In genomic region chr4:88674565-88674964, GRCh38 we compare ENCODE assay signal across 28 cellular contexts. TPM values are rescaled to one million over a fixed set of nuclear protein-coding genes. Genes with fewer than 3 reads are reported as not detected.
A peak's percentile ranks its signal among the peaks of the same experiment; 100 is the strongest.
DNase-seq lines count a peak whose midpoint lies in the region; ATAC-seq and TF ChIP-seq lines count a peak whose summit lies in the region.
"Had no signal": no experiment of that assay in that cellular context is flagged by ENCODE, and none has a peak within 500 bp of the region (broad histone marks: within the 10 kb centered on the region; RNA-seq: fewer than 3 reads in every experiment).

No MANE protein-coding gene starts in this region.

- no peaks in the 10 kb centered on the region for H3K27me3 Mint-ChIP-seq in CD4-positive, alpha-beta memory T cell
- H3K27me3 Mint-ChIP-seq: activated naive CD4-positive, alpha-beta T cell treated with anti-CD3 and anti-CD28 coated beads, Interleukin-2, amount 10 ng/mL, durations not matched to agents 7 days and 5 days had no signal

- TF ChIP-seq RAD21 in SK-N-SH (IDR thresholded peaks at IDR 0.05; ENCODE audit: low read length), result no peak

- no peaks in the 10 kb centered on the region for H4K20me1 ChIP-seq in SK-N-SH (ENCODE audit: insufficient read depth)

- POLR2A ChIA-PET in CD4-positive, alpha-beta memory T cell (lab: Charles Lee; ENCODE audit: partially characterized antibody), result no interaction called here
- POLR2A ChIA-PET in SK-N-SH (lab: Yijun Ruan, JAX), result no interaction called here

- no peak overlapping the region for H2AFZ ChIP-seq in SK-N-SH (ENCODE audit: low read depth)
- H2AFZ ChIP-seq: parathyroid adenoma had no signal

- H3K4me1 ChIP-seq in CD4-positive, alpha-beta memory T cell (ENCODE audit: insufficient read depth, low read length), result no peaks in the 10 kb centered on the region
- H3K4me1 ChIP-seq in SK-N-SH (ENCODE audit: control insufficient read depth in 1 of 2, insufficient read depth in 2 of 2, low read depth in 1 of 2, low read length in 1 of 2), result no peaks in the 10 kb centered on the region; a peak in 2 of 4 replicates
- H3K4me1 ChIP-seq: heart right ventricle, lower lobe of right lung, parathyroid adenoma had no signal

- intact Hi-C loops in CD4-positive, alpha-beta memory T cell (cut with micrococcal nuclease), result loop anchor here (10.0 kb wide), 1 partner anchor 460 kb away; no protein-coding TSS in a partner anchor

- TF ChIP-seq CTCF in SK-N-SH (IDR thresholded peaks at IDR 0.05), result no peak

- CTCF ChIA-PET in CD4-positive, alpha-beta memory T cell (lab: Charles Lee; ENCODE audit: partially characterized antibody), result no interaction called here
- CTCF ChIA-PET in SK-N-SH (lab: Yijun Ruan, JAX), result interaction anchor here (1.6 to 2.1 kb wide), 2 partner anchors 11 to 147 kb away, joined by 4 to 16 read pairs; no protein-coding TSS in a partner anchor

- H3K27ac Mint-ChIP-seq in CD4-positive, alpha-beta memory T cell, result peak overlapping the region in 4 of 7 donors; percentile 8 to 73 (median 14)
- H3K27ac Mint-ChIP-seq: activated naive CD4-positive, alpha-beta T cell treated with anti-CD3 and anti-CD28 coated beads, Interleukin-2, amount 10 ng/mL, durations not matched to agents 7 days and 5 days; nephron progenitor cell; T-helper 2 cell treated with Interferon-gamma antibody and Interleukin-4, amounts not matched to agents 5 μg/mL and 100 μg/mL, for 36 hours had no signal

- H3K27me3 ChIP-seq in CD4-positive, alpha-beta memory T cell (ENCODE audit: insufficient read depth, low read length), result no peaks in the 10 kb centered on the region
- no peaks in the 10 kb centered on the region for H3K27me3 ChIP-seq in SK-N-SH (ENCODE audit: insufficient read depth)
- H3K27me3 ChIP-seq: heart right ventricle had no signal

- no peak overlapping the region for H3K9ac ChIP-seq in SK-N-SH
- H3K9ac ChIP-seq: parathyroid adenoma had no signal

- H3K9me3 Mint-ChIP-seq in CD4-positive, alpha-beta memory T cell, result no peaks in the 10 kb centered on the region
- H3K9me3 Mint-ChIP-seq: activated naive CD4-positive, alpha-beta T cell treated with anti-CD3 and anti-CD28 coated beads, Interleukin-2, amount 10 ng/mL, durations not matched to agents 7 days and 5 days; nephron progenitor cell; T-helper 2 cell treated with Interferon-gamma antibody and Interleukin-4, amounts not matched to agents 5 μg/mL and 100 μg/mL, for 36 hours had no signal

- peaks cover 26% of the 10 kb centered on the region for H3K36me3 ChIP-seq in CD4-positive, alpha-beta memory T cell (ENCODE audit: insufficient read depth, low read length)
- peaks cover 0 to 27% of the 10 kb centered on the region in 2 experiments for H3K36me3 ChIP-seq in SK-N-SH (replicated peaks in 1 of 2; ENCODE audit: control insufficient read depth in 1 of 2, insufficient read depth in 2 of 2, low read length in 1 of 2)

- no peak overlapping the region for H3K4me3 Mint-ChIP-seq in CD4-positive, alpha-beta memory T cell
- H3K4me3 Mint-ChIP-seq: activated naive CD4-positive, alpha-beta T cell treated with anti-CD3 and anti-CD28 coated beads, Interleukin-2, amount 10 ng/mL, durations not matched to agents 7 days and 5 days; nephron progenitor cell; T-helper 2 cell treated with Interferon-gamma antibody and Interleukin-4, amounts not matched to agents 5 μg/mL and 100 μg/mL, for 36 hours had no signal

- H3F3A ChIP-seq in SK-N-SH (replicated peaks; ENCODE audit: insufficient read depth), result peaks cover 5% of the 10 kb centered on the region

- no peaks in the 10 kb centered on the region for H3K9me3 ChIP-seq in CD4-positive, alpha-beta memory T cell (ENCODE audit: control insufficient read depth in 1 of 2, low read length in 2 of 2)
- H3K9me3 ChIP-seq in SK-N-SH, result no peaks in the 10 kb centered on the region
- H3K9me3 ChIP-seq: heart right ventricle, lower lobe of right lung had no signal

- H3K79me2 ChIP-seq in SK-N-SH (ENCODE audit: insufficient read depth), result no peaks in the 10 kb centered on the region
- H3K79me2 ChIP-seq: parathyroid adenoma had no signal

- peaks cover 56 to 72% of the 10 kb centered on the region in 2 donors for H3K36me3 Mint-ChIP-seq in CD4-positive, alpha-beta memory T cell

- no peak overlapping the region for H3K27ac ChIP-seq in CD4-positive, alpha-beta memory T cell (ENCODE audit: low read depth, low read length)
- H3K27ac ChIP-seq in SK-N-SH (ENCODE audit: low read depth in 2 of 2, low read length in 1 of 2), result peak overlapping the region in 1 of 2 experiments; percentile 41; a peak in 2 of 4 replicates
- H3K27ac ChIP-seq: heart right ventricle, lower lobe of right lung, parathyroid adenoma had no signal

- peaks cover 0 to 5% (median 4%) of the 10 kb centered on the region in 4 donors for H3K4me1 Mint-ChIP-seq in CD4-positive, alpha-beta memory T cell
- H3K4me1 Mint-ChIP-seq: nephron progenitor cell had no signal

- no peak overlapping the region for H3K4me2 ChIP-seq in SK-N-SH

- H3K4me3 ChIP-seq in CD4-positive, alpha-beta memory T cell (ENCODE audit: low read length in 2 of 2), result no peak overlapping the region
- no peak overlapping the region for H3K4me3 ChIP-seq in SK-N-SH (ENCODE audit: low read depth in 2 of 2, low read length in 1 of 2)
- H3K4me3 ChIP-seq: heart right ventricle, K562, lower lobe of right lung had no signal

- TF ChIP-seq EP300 in SK-N-SH (IDR thresholded peaks at IDR 0.05; ENCODE audit: borderline replicate concordance in 1 of 2, low read depth in 1 of 2, low read length in 1 of 2), result peak in 1 of 2 experiments; percentile 14; a peak in 1 of 4 replicates

- no peaks in the 10 kb centered on the region for H3K9me2 ChIP-seq in SK-N-SH

- no peak for DNase-seq in CD4-positive, alpha-beta memory T cell
- DNase-seq in EH (ENCODE audit: low read depth) (peak; percentile 35), SK-N-SH (no peak), fibroblast of peridontal ligament (ENCODE audit: extremely low read depth) (peak; percentile 49), COLO829 (ENCODE audit: low spot score) (no peak), SIG-M5 treated with dmso at 0.1 percent for 504 hours (lab: John Stamatoyannopoulos, UW; ENCODE audit: unreplicated experiment) (no peak)
- DNase-seq: activated CD4-positive, alpha-beta T cell treated with anti-CD3 and anti-CD28 coated beads for 4 hours; activated CD8-positive, alpha-beta memory T cell treated with anti-CD3 and anti-CD28 coated beads for 24 hours; activated naive CD4-positive, alpha-beta T cell treated with anti-CD3 and anti-CD28 coated beads, Interleukin-2, amount 10 ng/mL, durations not matched to agents 7 days and 5 days; aorta; C1 segment of cervical spinal cord; Calu3; DMS79 treated with DMSO at 0.1 percent for 48 hours; heart right ventricle; kidney glomerular epithelial cell; lower lobe of right lung; NCI-H1417; NCI-H2081 treated with DMSO at 0.1 percent for 48 hours; NCI-H345; NCI-H774; nephron progenitor cell; right cardiac atrium; stimulated activated CD4-positive, alpha-beta T cell treated with anti-CD3 and anti-CD28 coated beads, Interleukin-12 subunit alpha, Interleukin-12 subunit beta, amount 100 ng/mL, for 4 hours; stimulated activated CD4-positive, alpha-beta T cell treated with anti-CD3 and anti-CD28 coated beads, Interleukin-4, amount 100 ng/mL, for 1 hour had no signal

- no peak for ATAC-seq in HG03175 (IDR thresholded peaks at IDR 0.05; ENCODE audit: unreplicated experiment)
- ATAC-seq: heart right ventricle, K562, lower lobe of right lung, right cardiac atrium had no signal

TF ChIP-seq in SK-N-SH, 30 proteins besides CTCF, POLR2A, EP300 and RAD21 (continues in another document):
- TF ChIP-seq FOXJ3 (CRISPR knock-in tag; IDR thresholded peaks at IDR 0.05) (no peak), CHD2 (IDR thresholded peaks at IDR 0.05; ENCODE audit: low read length, partially characterized antibody) (no peak), SMC3 (IDR thresholded peaks at IDR 0.05; ENCODE audit: low read depth, low read length) (no peak)
- TF ChIP-seq, protein P1, sequence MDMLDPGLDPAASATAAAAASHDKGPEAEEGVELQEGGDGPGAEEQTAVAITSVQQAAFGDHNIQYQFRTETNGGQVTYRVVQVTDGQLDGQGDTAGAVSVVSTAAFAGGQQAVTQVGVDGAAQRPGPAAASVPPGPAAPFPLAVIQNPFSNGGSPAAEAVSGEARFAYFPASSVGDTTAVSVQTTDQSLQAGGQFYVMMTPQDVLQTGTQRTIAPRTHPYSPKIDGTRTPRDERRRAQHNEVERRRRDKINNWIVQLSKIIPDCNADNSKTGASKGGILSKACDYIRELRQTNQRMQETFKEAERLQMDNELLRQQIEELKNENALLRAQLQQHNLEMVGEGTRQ (IDR thresholded peaks at IDR 0.05; ENCODE audit: borderline replicate concordance, low read depth, low read length), result no peak
- TF ChIP-seq, protein P2, sequence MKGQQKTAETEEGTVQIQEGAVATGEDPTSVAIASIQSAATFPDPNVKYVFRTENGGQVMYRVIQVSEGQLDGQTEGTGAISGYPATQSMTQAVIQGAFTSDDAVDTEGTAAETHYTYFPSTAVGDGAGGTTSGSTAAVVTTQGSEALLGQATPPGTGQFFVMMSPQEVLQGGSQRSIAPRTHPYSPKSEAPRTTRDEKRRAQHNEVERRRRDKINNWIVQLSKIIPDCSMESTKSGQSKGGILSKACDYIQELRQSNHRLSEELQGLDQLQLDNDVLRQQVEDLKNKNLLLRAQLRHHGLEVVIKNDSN (IDR thresholded peaks at IDR 0.05; ENCODE audit: borderline replicate concordance, low read depth), result no peak

RNA-seq across cellular contexts. Expression of gene NAP1L5, which starts 23.1 kb away (rescaled TPM):
- 1 to 10 TPM; 1.2 to 1.6 TPM for total RNA-seq in CD4-positive, alpha-beta memory T cell
- 1 to 10 TPM; 3.4 to 3.9 TPM for polyA plus RNA-seq in CD4-positive, alpha-beta memory T cell
- polyA plus RNA-seq in SK-N-SH (2012; rRNA removed), result 7.5 and 8.1 TPM in 2 replicates
- 8.2 and 12.4 TPM in 2 replicates for polyA plus RNA-seq in SK-N-SH (2012; cell fraction: cytosol; rRNA removed)
- 2.0 and 3.0 TPM in 2 replicates for polyA plus RNA-seq in SK-N-SH (2012; cell fraction: nucleus; rRNA removed)
- total RNA-seq: Calu3 had no signal

Comparison
In these comparisons a context has a peak if more than half of its experiments do, and no peak if none do; other contexts are left out.
1. DNase-seq: peak in EH (single experiment) and fibroblast of peridontal ligament (single experiment); none in CD4-positive, alpha-beta memory T cell (0 of 5), SK-N-SH (single experiment), COLO829 (single experiment) and SIG-M5 treated with dmso at 0.1 percent for 504 hours (single experiment).